3 cellular contexts compared by ENCODE assay signal in genomic region chr15:73722425-73722824, GRCh38. TPM values are rescaled to one million over a fixed set of nuclear protein-coding genes. Genes with fewer than 3 reads are reported as not detected.
"Had no signal": no experiment of that assay in that cellular context is flagged by ENCODE, and none has a peak within 500 bp of the region (broad histone marks: within the 10 kb centered on the region; RNA-seq: fewer than 3 reads in every experiment).

No MANE protein-coding gene starts in this region.

- DNase-seq: GDM1, GF-D8 had no signal

- ATAC-seq: GM12878 had no signal

- H3K4me3 ChIP-seq: GM12878 had no signal

RNA-seq across cellular contexts. Expression of gene INSYN1, which starts 30.7 kb away (rescaled TPM):
- total RNA-seq: GM12878 had no signal
- polyA plus RNA-seq: GM12878 had no signal
